In the genomic region with DNA sequence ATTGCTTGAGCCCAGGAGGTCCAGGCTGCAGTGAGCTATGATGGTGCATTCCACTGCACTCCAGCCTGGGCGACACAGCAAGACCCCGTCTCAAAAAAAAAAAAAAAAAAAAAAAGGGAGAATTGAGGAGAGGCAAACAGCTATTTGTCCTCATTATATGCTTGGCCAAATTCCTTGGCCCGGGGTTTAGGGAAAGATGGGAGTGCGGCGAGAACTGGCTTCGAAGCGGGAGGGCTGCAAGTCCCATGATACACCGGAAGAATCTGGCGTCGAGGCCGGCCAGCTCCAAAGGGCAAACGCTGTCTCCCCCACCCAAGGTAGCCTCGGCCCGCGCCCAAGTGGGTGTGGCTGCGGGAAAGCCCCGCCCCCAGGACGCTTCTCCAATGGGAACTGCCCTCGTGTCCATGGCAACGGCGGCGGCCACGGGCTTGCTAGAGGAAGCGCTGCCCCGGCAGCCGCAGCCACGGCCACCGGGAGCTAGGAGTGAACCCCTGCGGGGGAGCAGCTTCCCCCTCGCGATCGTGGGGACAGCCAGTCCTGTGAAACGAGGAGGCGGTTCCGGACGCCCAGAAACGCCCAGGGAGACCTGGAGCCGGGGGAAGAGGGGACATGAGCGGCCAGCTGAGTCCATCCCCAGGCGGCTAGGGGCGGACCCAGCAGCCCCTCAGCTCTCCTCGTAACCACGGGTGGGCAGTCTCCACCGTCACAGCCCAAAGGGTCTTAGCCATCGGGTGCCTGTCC, we compare ENCODE assay signal across 1 cellular context.
TF ChIP-seq lines count a peak whose summit lies in the region.

A gene with protein sequence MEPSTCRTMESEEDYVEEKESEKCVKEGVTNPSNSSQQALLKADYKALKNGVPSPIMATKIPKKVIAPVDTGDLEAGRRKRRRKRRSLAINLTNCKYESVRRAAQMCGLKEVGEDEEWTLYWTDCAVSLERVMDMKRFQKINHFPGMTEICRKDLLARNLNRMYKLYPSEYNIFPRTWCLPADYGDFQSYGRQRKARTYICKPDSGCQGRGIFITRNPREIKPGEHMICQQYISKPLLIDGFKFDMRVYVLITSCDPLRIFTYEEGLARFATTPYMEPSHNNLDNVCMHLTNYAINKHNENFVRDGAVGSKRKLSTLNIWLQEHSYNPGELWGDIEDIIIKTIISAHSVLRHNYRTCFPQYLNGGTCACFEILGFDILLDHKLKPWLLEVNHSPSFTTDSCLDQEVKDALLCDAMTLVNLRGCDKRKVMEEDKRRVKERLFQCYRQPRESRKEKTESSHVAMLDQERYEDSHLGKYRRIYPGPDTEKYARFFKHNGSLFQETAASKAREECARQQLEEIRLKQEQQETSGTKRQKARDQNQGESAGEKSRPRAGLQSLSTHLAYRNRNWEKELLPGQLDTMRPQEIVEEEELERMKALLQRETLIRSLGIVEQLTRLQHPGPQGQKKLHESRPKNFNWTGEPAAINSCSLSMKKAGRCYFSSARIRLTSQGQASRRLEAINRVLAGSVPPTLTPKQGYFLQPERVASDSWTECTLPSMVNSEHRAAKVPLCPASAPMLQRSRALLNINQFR (plus strand): TSS at position 434 of the 741 bp plus-strand sequence. CDS start 1,075 bp downstream, outside the sequence.

TF ChIP-seq in HEK293, 187 proteins besides CTCF, POLR2A, EP300 and RAD21 (continued from another document and continues in another):
- TF ChIP-seq, protein P1, sequence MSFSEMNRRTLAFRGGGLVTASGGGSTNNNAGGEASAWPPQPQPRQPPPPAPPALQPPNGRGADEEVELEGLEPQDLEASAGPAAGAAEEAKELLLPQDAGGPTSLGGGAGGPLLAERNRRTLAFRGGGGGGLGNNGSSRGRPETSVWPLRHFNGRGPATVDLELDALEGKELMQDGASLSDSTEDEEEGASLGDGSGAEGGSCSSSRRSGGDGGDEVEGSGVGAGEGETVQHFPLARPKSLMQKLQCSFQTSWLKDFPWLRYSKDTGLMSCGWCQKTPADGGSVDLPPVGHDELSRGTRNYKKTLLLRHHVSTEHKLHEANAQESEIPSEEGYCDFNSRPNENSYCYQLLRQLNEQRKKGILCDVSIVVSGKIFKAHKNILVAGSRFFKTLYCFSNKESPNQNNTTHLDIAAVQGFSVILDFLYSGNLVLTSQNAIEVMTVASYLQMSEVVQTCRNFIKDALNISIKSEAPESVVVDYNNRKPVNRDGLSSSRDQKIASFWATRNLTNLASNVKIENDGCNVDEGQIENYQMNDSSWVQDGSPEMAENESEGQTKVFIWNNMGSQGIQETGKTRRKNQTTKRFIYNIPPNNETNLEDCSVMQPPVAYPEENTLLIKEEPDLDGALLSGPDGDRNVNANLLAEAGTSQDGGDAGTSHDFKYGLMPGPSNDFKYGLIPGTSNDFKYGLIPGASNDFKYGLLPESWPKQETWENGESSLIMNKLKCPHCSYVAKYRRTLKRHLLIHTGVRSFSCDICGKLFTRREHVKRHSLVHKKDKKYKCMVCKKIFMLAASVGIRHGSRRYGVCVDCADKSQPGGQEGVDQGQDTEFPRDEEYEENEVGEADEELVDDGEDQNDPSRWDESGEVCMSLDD (tag by site-specific recombination; IDR thresholded peaks at IDR 0.05): peak; percentile 64
- TF ChIP-seq, protein P2, sequence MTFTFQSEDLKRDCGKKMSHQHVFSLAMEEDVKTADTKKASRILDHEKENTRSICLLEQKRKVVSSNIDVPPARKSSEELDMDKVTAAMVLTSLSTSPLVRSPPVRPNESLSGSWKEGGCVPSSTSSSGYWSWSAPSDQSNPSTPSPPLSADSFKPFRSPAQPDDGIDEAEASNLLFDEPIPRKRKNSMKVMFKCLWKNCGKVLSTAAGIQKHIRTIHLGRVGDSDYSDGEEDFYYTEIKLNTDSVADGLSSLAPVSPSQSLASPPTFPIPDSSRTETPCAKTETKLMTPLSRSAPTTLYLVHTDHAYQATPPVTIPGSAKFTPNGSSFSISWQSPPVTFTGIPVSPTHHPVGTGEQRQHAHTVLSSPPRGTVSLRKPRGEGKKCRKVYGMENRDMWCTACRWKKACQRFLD (tag by site-specific recombination; IDR thresholded peaks at IDR 0.05): no peak
- TF ChIP-seq ZSCAN30 (tag by site-specific recombination; IDR thresholded peaks at IDR 0.05): no peak
- TF ChIP-seq ZNF548 (tag by site-specific recombination; IDR thresholded peaks at IDR 0.05): no peak
- TF ChIP-seq, protein P3, sequence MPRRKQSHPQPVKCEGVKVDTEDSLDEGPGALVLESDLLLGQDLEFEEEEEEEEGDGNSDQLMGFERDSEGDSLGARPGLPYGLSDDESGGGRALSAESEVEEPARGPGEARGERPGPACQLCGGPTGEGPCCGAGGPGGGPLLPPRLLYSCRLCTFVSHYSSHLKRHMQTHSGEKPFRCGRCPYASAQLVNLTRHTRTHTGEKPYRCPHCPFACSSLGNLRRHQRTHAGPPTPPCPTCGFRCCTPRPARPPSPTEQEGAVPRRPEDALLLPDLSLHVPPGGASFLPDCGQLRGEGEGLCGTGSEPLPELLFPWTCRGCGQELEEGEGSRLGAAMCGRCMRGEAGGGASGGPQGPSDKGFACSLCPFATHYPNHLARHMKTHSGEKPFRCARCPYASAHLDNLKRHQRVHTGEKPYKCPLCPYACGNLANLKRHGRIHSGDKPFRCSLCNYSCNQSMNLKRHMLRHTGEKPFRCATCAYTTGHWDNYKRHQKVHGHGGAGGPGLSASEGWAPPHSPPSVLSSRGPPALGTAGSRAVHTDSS (tag by site-specific recombination; IDR thresholded peaks at IDR 0.05): no peak
- TF ChIP-seq FEZF1 (tag by site-specific recombination; IDR thresholded peaks at IDR 0.05): peak; percentile 92
- TF ChIP-seq REPIN1 (tag by site-specific recombination; IDR thresholded peaks at IDR 0.05; ENCODE audit: low read depth): no peak
- no peak for TF ChIP-seq ZNF302 (tag by site-specific recombination; IDR thresholded peaks at IDR 0.05; ENCODE audit: low read depth)
- no peak for TF ChIP-seq ZNF146 (tag by site-specific recombination; IDR thresholded peaks at IDR 0.05)
- TF ChIP-seq ZNF624 (tag by site-specific recombination; IDR thresholded peaks at IDR 0.05): no peak
- TF ChIP-seq ZNF677 (tag by site-specific recombination; IDR thresholded peaks at IDR 0.05): no peak
- no peak for TF ChIP-seq ZFP41 (tag by site-specific recombination; IDR thresholded peaks at IDR 0.05; ENCODE audit: borderline replicate concordance)
- TF ChIP-seq, protein P4, sequence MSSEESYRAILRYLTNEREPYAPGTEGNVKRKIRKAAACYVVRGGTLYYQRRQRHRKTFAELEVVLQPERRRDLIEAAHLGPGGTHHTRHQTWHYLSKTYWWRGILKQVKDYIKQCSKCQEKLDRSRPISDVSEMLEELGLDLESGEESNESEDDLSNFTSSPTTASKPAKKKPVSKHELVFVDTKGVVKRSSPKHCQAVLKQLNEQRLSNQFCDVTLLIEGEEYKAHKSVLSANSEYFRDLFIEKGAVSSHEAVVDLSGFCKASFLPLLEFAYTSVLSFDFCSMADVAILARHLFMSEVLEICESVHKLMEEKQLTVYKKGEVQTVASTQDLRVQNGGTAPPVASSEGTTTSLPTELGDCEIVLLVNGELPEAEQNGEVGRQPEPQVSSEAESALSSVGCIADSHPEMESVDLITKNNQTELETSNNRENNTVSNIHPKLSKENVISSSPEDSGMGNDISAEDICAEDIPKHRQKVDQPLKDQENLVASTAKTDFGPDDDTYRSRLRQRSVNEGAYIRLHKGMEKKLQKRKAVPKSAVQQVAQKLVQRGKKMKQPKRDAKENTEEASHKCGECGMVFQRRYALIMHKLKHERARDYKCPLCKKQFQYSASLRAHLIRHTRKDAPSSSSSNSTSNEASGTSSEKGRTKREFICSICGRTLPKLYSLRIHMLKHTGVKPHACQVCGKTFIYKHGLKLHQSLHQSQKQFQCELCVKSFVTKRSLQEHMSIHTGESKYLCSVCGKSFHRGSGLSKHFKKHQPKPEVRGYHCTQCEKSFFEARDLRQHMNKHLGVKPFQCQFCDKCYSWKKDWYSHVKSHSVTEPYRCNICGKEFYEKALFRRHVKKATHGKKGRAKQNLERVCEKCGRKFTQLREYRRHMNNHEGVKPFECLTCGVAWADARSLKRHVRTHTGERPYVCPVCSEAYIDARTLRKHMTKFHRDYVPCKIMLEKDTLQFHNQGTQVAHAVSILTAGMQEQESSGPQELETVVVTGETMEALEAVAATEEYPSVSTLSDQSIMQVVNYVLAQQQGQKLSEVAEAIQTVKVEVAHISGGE (tag by site-specific recombination; conservative IDR thresholded peaks at IDR 0.05; ENCODE audit: low read depth): no peak
- TF ChIP-seq ZNF768 (tag by site-specific recombination; IDR thresholded peaks at IDR 0.05): no peak
- no peak for TF ChIP-seq MYNN (tag by site-specific recombination; IDR thresholded peaks at IDR 0.05; ENCODE audit: borderline replicate concordance)
- no peak for TF ChIP-seq ZFP3 (tag by site-specific recombination; IDR thresholded peaks at IDR 0.05; ENCODE audit: low read depth)
- TF ChIP-seq KLF1 (tag by site-specific recombination; IDR thresholded peaks at IDR 0.05): no peak
- no peak for TF ChIP-seq SCRT2 (tag by site-specific recombination; IDR thresholded peaks at IDR 0.05)
- TF ChIP-seq ZNF530 (tag by site-specific recombination; IDR thresholded peaks at IDR 0.05; ENCODE audit: low read depth): no peak
- peak; percentile 46; the same call in 1 of the 2 replicates for TF ChIP-seq ZBTB17 (tag by site-specific recombination; IDR thresholded peaks at IDR 0.05)
- TF ChIP-seq ZNF223 (tag by site-specific recombination; IDR thresholded peaks at IDR 0.05): peak; percentile 73
- no peak; the same call in 1 of the 2 replicates for TF ChIP-seq KLF7 (tag by site-specific recombination; IDR thresholded peaks at IDR 0.05; ENCODE audit: borderline replicate concordance)
- no peak for TF ChIP-seq ZNF596 (tag by site-specific recombination; IDR thresholded peaks at IDR 0.05)
- no peak for TF ChIP-seq ZFP37 (tag by site-specific recombination; IDR thresholded peaks at IDR 0.05)
- TF ChIP-seq SCRT1 (tag by site-specific recombination; IDR thresholded peaks at IDR 0.05; ENCODE audit: borderline replicate concordance): no peak
- no peak for TF ChIP-seq MEIS1 (CRISPR knock-in tag; IDR thresholded peaks at IDR 0.05; ENCODE audit: borderline replicate concordance)
- TF ChIP-seq ZBTB1 (tag by site-specific recombination; IDR thresholded peaks at IDR 0.05): no peak
- TF ChIP-seq ZNF311 (tag by site-specific recombination; IDR thresholded peaks at IDR 0.05; ENCODE audit: borderline replicate concordance): no peak
- TF ChIP-seq ZNF571 (tag by site-specific recombination; IDR thresholded peaks at IDR 0.05): no peak
- TF ChIP-seq ZNF426 (tag by site-specific recombination; IDR thresholded peaks at IDR 0.05): no peak
- no peak for TF ChIP-seq ZSCAN23 (tag by site-specific recombination; IDR thresholded peaks at IDR 0.05)
- no peak for TF ChIP-seq ZNF629 (tag by site-specific recombination; IDR thresholded peaks at IDR 0.05)
- TF ChIP-seq, protein P5, sequence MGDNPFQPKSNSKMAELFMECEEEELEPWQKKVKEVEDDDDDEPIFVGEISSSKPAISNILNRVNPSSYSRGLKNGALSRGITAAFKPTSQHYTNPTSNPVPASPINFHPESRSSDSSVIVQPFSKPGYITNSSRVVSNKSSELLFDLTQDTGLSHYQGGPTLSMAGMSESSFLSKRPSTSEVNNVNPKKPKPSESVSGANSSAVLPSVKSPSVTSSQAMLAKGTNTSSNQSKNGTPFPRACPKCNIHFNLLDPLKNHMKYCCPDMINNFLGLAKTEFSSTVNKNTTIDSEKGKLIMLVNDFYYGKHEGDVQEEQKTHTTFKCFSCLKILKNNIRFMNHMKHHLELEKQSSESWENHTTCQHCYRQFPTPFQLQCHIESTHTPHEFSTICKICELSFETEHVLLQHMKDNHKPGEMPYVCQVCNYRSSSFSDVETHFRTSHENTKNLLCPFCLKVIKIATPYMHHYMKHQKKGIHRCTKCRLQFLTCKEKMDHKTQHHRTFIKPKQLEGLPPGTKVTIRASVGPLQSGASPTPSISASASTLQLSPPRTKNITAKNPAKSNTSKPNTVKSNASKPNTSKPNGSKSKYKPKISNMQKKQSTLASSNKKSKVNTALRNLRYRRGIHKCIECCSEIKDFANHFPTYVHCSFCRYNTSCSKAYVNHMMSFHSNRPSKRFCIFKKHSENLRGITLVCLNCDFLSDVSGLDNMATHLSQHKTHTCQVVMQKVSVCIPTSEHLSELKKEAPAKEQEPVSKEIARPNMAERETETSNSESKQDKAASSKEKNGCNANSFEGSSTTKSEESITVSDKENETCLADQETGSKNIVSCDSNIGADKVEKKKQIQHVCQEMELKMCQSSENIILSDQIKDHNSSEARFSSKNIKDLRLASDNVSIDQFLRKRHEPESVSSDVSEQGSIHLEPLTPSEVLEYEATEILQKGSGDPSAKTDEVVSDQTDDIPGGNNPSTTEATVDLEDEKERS (tag by site-specific recombination; IDR thresholded peaks at IDR 0.05): no peak
- peak; percentile 60 for TF ChIP-seq ZNF76 (tag by site-specific recombination; IDR thresholded peaks at IDR 0.05; ENCODE audit: borderline replicate concordance, low read depth)
- no peak for TF ChIP-seq ZNF10 (tag by site-specific recombination; IDR thresholded peaks at IDR 0.05)
- TF ChIP-seq OSR2 (tag by site-specific recombination; IDR thresholded peaks at IDR 0.05): peak; percentile 57
- no peak for TF ChIP-seq TCF7L2 (IDR thresholded peaks at IDR 0.05; ENCODE audit: borderline replicate concordance, low read depth, low read length)
- TF ChIP-seq, protein P6, sequence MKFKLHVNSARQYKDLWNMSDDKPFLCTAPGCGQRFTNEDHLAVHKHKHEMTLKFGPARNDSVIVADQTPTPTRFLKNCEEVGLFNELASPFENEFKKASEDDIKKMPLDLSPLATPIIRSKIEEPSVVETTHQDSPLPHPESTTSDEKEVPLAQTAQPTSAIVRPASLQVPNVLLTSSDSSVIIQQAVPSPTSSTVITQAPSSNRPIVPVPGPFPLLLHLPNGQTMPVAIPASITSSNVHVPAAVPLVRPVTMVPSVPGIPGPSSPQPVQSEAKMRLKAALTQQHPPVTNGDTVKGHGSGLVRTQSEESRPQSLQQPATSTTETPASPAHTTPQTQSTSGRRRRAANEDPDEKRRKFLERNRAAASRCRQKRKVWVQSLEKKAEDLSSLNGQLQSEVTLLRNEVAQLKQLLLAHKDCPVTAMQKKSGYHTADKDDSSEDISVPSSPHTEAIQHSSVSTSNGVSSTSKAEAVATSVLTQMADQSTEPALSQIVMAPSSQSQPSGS (tag by site-specific recombination; IDR thresholded peaks at IDR 0.05; ENCODE audit: low read depth): no peak
- no peak for TF ChIP-seq ZNF549 (tag by site-specific recombination; IDR thresholded peaks at IDR 0.05)
- TF ChIP-seq, protein P7, sequence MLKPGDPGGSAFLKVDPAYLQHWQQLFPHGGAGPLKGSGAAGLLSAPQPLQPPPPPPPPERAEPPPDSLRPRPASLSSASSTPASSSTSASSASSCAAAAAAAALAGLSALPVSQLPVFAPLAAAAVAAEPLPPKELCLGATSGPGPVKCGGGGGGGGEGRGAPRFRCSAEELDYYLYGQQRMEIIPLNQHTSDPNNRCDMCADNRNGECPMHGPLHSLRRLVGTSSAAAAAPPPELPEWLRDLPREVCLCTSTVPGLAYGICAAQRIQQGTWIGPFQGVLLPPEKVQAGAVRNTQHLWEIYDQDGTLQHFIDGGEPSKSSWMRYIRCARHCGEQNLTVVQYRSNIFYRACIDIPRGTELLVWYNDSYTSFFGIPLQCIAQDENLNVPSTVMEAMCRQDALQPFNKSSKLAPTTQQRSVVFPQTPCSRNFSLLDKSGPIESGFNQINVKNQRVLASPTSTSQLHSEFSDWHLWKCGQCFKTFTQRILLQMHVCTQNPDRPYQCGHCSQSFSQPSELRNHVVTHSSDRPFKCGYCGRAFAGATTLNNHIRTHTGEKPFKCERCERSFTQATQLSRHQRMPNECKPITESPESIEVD (tag by site-specific recombination; IDR thresholded peaks at IDR 0.05): no peak
